In genomic region chr11:111944651-111945051, GRCh38 we compare ENCODE assay signal across 9 cellular contexts. TPM values are rescaled to one million over a fixed set of nuclear protein-coding genes. Genes with fewer than 3 reads are reported as not detected.
DNase-seq lines count a peak whose midpoint lies in the region; ATAC-seq and TF ChIP-seq lines count a peak whose summit lies in the region.
"Had no signal": no experiment of that assay in that cellular context is flagged by ENCODE, and none has a peak within 500 bp of the region (broad histone marks: within the 10 kb centered on the region; RNA-seq: fewer than 3 reads in every experiment).

No MANE protein-coding gene starts in this region.

- peak; percentile 93 for ATAC-seq in activated T-cell treated with anti-CD3 and anti-CD28 coated beads, Interleukin-2, amount 50 U/mL, for 4 hours
- ATAC-seq in thoracic aorta (ENCODE audit: insufficient number of reproducible peaks, low FRiP score, low read depth) (peak; percentile 75), GM21737 (IDR thresholded peaks at IDR 0.05; ENCODE audit: unreplicated experiment) (no peak)

- H3K36me3 Mint-ChIP-seq in activated T-cell treated with anti-CD3 and anti-CD28 coated beads, Interleukin-2, amount 50 U/mL, for 4 hours (ENCODE audit: insufficient read depth): no peaks in the 10 kb centered on the region
- H3K36me3 Mint-ChIP-seq in activated naive CD8-positive, alpha-beta T cell treated with anti-CD3 and anti-CD28 coated beads for 36 hours: peaks cover 2% of the 10 kb centered on the region

- H3K9me3 Mint-ChIP-seq in activated T-cell treated with anti-CD3 and anti-CD28 coated beads, Interleukin-2, amount 50 U/mL, for 4 hours: no peaks in the 10 kb centered on the region
- H3K9me3 Mint-ChIP-seq in activated naive CD8-positive, alpha-beta T cell treated with anti-CD3 and anti-CD28 coated beads for 36 hours: no peaks in the 10 kb centered on the region

- H3K27ac ChIP-seq in thoracic aorta: peak overlapping the region; percentile 94 to 98
- H3K27ac ChIP-seq: C4-2B had no signal

- no peak for TF ChIP-seq CTCF in thoracic aorta (IDR thresholded peaks at IDR 0.05)

- H3K4me3 Mint-ChIP-seq in activated T-cell treated with anti-CD3 and anti-CD28 coated beads, Interleukin-2, amount 50 U/mL, for 4 hours: peak overlapping the region; percentile 27
- no peak overlapping the region for H3K4me3 Mint-ChIP-seq in activated naive CD8-positive, alpha-beta T cell treated with anti-CD3 and anti-CD28 coated beads for 36 hours

- H3K9me3 ChIP-seq in thoracic aorta: no peaks in the 10 kb centered on the region

- no peaks in the 10 kb centered on the region for H3K36me3 ChIP-seq in thoracic aorta

- no peaks in the 10 kb centered on the region for H3K27me3 Mint-ChIP-seq in activated T-cell treated with anti-CD3 and anti-CD28 coated beads, Interleukin-2, amount 50 U/mL, for 4 hours (ENCODE audit: low read depth)
- no peaks in the 10 kb centered on the region for H3K27me3 Mint-ChIP-seq in activated naive CD8-positive, alpha-beta T cell treated with anti-CD3 and anti-CD28 coated beads for 36 hours

- peak overlapping the region; percentile 4 for H3K4me3 ChIP-seq in thoracic aorta

- H3K4me1 Mint-ChIP-seq in activated T-cell treated with anti-CD3 and anti-CD28 coated beads, Interleukin-2, amount 50 U/mL, for 4 hours (ENCODE audit: low read depth): peaks cover 28% of the 10 kb centered on the region
- H3K4me1 Mint-ChIP-seq in activated naive CD8-positive, alpha-beta T cell treated with anti-CD3 and anti-CD28 coated beads for 36 hours: peaks cover 20% of the 10 kb centered on the region

- H3K27me3 ChIP-seq in thoracic aorta (replicated peaks; ENCODE audit: insufficient read depth): no peaks in the 10 kb centered on the region

- H3K4me1 ChIP-seq in thoracic aorta (ENCODE audit: control insufficient read depth in 1 of 2, low read depth in 2 of 2): peaks cover 17 to 42% of the 10 kb centered on the region in 2 donors

- H3K27ac Mint-ChIP-seq in activated naive CD8-positive, alpha-beta T cell treated with anti-CD3 and anti-CD28 coated beads for 36 hours: peak overlapping the region; percentile 73

- no peak for DNase-seq in activated T-cell treated with anti-CD3 and anti-CD28 coated beads, Interleukin-2, amount 50 U/mL, for 4 hours
- no peak for DNase-seq in activated T-cell treated with anti-CD3 and anti-CD28 coated beads, Interleukin-2, amount 50 U/mL, for 48 hours
- DNase-seq in activated naive CD8-positive, alpha-beta T cell treated with anti-CD3 and anti-CD28 coated beads for 36 hours: no peak
- peak; percentile 59 for DNase-seq in hepatic stellate cell (ENCODE audit: low spot score)
- no peak for DNase-seq in thoracic aorta (ENCODE audit: low spot score)
- DNase-seq in central memory CD4-positive, alpha-beta T cell: no peak
- no peak for DNase-seq in DMS79 treated with DMSO at 0.1 percent for 48 hours (lab: John Stamatoyannopoulos, UW)

RNA-seq across cellular contexts. Expression of gene DIXDC1, which starts 7.5 kb away (rescaled TPM):
- 10 to 100 TPM in 2 of 3 donors, 1 to 10 TPM in 1; 5.2 to 22.7 (median 21.2) TPM for total RNA-seq in activated T-cell treated with anti-CD3 and anti-CD28 coated beads, Interleukin-2, amount 50 U/mL, for 4 hours
- total RNA-seq in activated naive CD8-positive, alpha-beta T cell treated with anti-CD3 and anti-CD28 coated beads for 36 hours: 1 to 10 TPM; 5.6 to 7.3 TPM
- total RNA-seq in thoracic aorta: 10 to 100 TPM; 92.7 to 94.2 TPM

RNA-seq across cellular contexts. Expression of gene C11orf52, which starts 25.9 kb away (rescaled TPM):
- not detected for total RNA-seq in activated T-cell treated with anti-CD3 and anti-CD28 coated beads, Interleukin-2, amount 50 U/mL, for 4 hours
- total RNA-seq in activated naive CD8-positive, alpha-beta T cell treated with anti-CD3 and anti-CD28 coated beads for 36 hours: not detected
- total RNA-seq in thoracic aorta: 1 to 10 TPM in 1 of 2 donors, under 1 TPM in 1; 0.99 to 4.7 TPM

RNA-seq across cellular contexts. Expression of gene HSPB2, which starts 32.1 kb away (rescaled TPM):
- total RNA-seq in activated T-cell treated with anti-CD3 and anti-CD28 coated beads, Interleukin-2, amount 50 U/mL, for 4 hours: not detected
- total RNA-seq in activated naive CD8-positive, alpha-beta T cell treated with anti-CD3 and anti-CD28 coated beads for 36 hours: not detected
- 1 to 10 TPM; 2.2 to 3.1 TPM for total RNA-seq in thoracic aorta

RNA-seq across cellular contexts. Expression of gene CRYAB, which starts 33.1 kb away (rescaled TPM):
- total RNA-seq in activated T-cell treated with anti-CD3 and anti-CD28 coated beads, Interleukin-2, amount 50 U/mL, for 4 hours: under 1 TPM in 1 of 3 donors, not detected in 2; 0.35 TPM
- total RNA-seq in activated naive CD8-positive, alpha-beta T cell treated with anti-CD3 and anti-CD28 coated beads for 36 hours: not detected
- 100 to 1,000 TPM; 325 to 387 TPM for total RNA-seq in thoracic aorta
